11 cellular contexts compared by ENCODE assay signal in genomic region chr21:31630062-31630711, GRCh38. TPM values are rescaled to one million over a fixed set of nuclear protein-coding genes. Genes with fewer than 3 reads are reported as not detected.
DNase-seq lines count a peak whose midpoint lies in the region; TF ChIP-seq lines count a peak whose summit lies in the region.
"Had no signal": no experiment of that assay in that cellular context is flagged by ENCODE, and none has a peak within 500 bp of the region (broad histone marks: within the 10 kb centered on the region; RNA-seq: fewer than 3 reads in every experiment).

No MANE protein-coding gene starts in this region.

- H3K4me1 ChIP-seq in esophagus squamous epithelium = peaks cover 0 to 29% (median 9%) of the 10 kb centered on the region in 3 donors
- H3K4me1 ChIP-seq: upper lobe of left lung had no signal

- no peak overlapping the region for H3K4me3 ChIP-seq in esophagus squamous epithelium
- H3K4me3 ChIP-seq: sigmoid colon, upper lobe of left lung had no signal

- DNase-seq in EL (peak; percentile 93), NCI-H774 (lab: John Stamatoyannopoulos, UW) (peak; percentile 53), esophagus squamous epithelium (lab: John Stamatoyannopoulos, UW) (no peak), pulmonary artery endothelial cell (ENCODE audit: low read depth, low spot score) (peak; percentile 91), NCI-H2081 treated with DMSO at 0.1 percent for 48 hours (lab: John Stamatoyannopoulos, UW) (no peak)
- no peak for DNase-seq in central memory CD4-positive, alpha-beta T cell
- DNase-seq in activated T-helper 2 cell treated with anti-CD3 and anti-CD28 coated beads, Interferon-gamma antibody, Interleukin-2, Interleukin-4, amounts not matched to agents 10 μg/mL and 5 μg/mL and 100 μg/mL, durations not matched to agents 14 hours and 24 hours and 36 hours (ENCODE audit: low spot score) = no peak
- no peak for DNase-seq in activated CD4-positive, alpha-beta T cell treated with anti-CD3 and anti-CD28 coated beads for 48 hours
- DNase-seq: glutamatergic neuron, sigmoid colon had no signal

- TF ChIP-seq CTCF in esophagus squamous epithelium (IDR thresholded peaks at IDR 0.05) = no peak

- no peak overlapping the region for H3K27ac Mint-ChIP-seq in activated T-helper 2 cell treated with anti-CD3 and anti-CD28 coated beads, Interferon-gamma antibody, Interleukin-2, Interleukin-4, amounts not matched to agents 10 μg/mL and 5 μg/mL and 100 μg/mL, durations not matched to agents 14 hours and 24 hours and 36 hours

- H3K27ac ChIP-seq in esophagus squamous epithelium = peak overlapping the region in 3 of 4 donors; percentile 63 to 79 (median 73)
- H3K27ac ChIP-seq: sigmoid colon, upper lobe of left lung had no signal

- H3K4me1 Mint-ChIP-seq in activated T-helper 2 cell treated with anti-CD3 and anti-CD28 coated beads, Interferon-gamma antibody, Interleukin-2, Interleukin-4, amounts not matched to agents 10 μg/mL and 5 μg/mL and 100 μg/mL, durations not matched to agents 14 hours and 24 hours and 36 hours (ENCODE audit: low read depth) = no peaks in the 10 kb centered on the region

- no peaks in the 10 kb centered on the region for H3K36me3 ChIP-seq in esophagus squamous epithelium
- H3K36me3 ChIP-seq: sigmoid colon, upper lobe of left lung had no signal

- H3K27me3 Mint-ChIP-seq in activated T-helper 2 cell treated with anti-CD3 and anti-CD28 coated beads, Interferon-gamma antibody, Interleukin-2, Interleukin-4, amounts not matched to agents 10 μg/mL and 5 μg/mL and 100 μg/mL, durations not matched to agents 14 hours and 24 hours and 36 hours (ENCODE audit: low read depth) = peaks cover 7% of the 10 kb centered on the region

- H3K9me3 Mint-ChIP-seq in activated T-helper 2 cell treated with anti-CD3 and anti-CD28 coated beads, Interferon-gamma antibody, Interleukin-2, Interleukin-4, amounts not matched to agents 10 μg/mL and 5 μg/mL and 100 μg/mL, durations not matched to agents 14 hours and 24 hours and 36 hours = no peaks in the 10 kb centered on the region

- no peak for TF ChIP-seq POLR2A in esophagus squamous epithelium (IDR thresholded peaks at IDR 0.05)

- no peaks in the 10 kb centered on the region for H3K9me3 ChIP-seq in esophagus squamous epithelium
- H3K9me3 ChIP-seq: sigmoid colon, upper lobe of left lung had no signal

- no peaks in the 10 kb centered on the region for H3K36me3 Mint-ChIP-seq in activated T-helper 2 cell treated with anti-CD3 and anti-CD28 coated beads, Interferon-gamma antibody, Interleukin-2, Interleukin-4, amounts not matched to agents 10 μg/mL and 5 μg/mL and 100 μg/mL, durations not matched to agents 14 hours and 24 hours and 36 hours (ENCODE audit: low read depth)

- no peak overlapping the region for H3K4me3 Mint-ChIP-seq in activated T-helper 2 cell treated with anti-CD3 and anti-CD28 coated beads, Interferon-gamma antibody, Interleukin-2, Interleukin-4, amounts not matched to agents 10 μg/mL and 5 μg/mL and 100 μg/mL, durations not matched to agents 14 hours and 24 hours and 36 hours (ENCODE audit: low read depth)

- 30 to 32% methylated on average over 8 of the region's 8 CpGs for WGBS in esophagus squamous epithelium, 2 donors

- intact Hi-C loops in esophagus squamous epithelium (cut with DNase I) = no loop called here
- intact Hi-C loops in activated T-helper 2 cell treated with anti-CD3 and anti-CD28 coated beads, Interferon-gamma antibody, Interleukin-2, Interleukin-4, amounts not matched to agents 10 μg/mL and 5 μg/mL and 100 μg/mL, durations not matched to agents 14 hours and 24 hours and 36 hours (cut with micrococcal nuclease) = no loop called here

- H3K27me3 ChIP-seq in esophagus squamous epithelium = no peaks in the 10 kb centered on the region
- H3K27me3 ChIP-seq: sigmoid colon, upper lobe of left lung had no signal

RNA-seq across cellular contexts. Expression of gene SOD1, which starts 29.3 kb away (rescaled TPM):
- total RNA-seq in esophagus squamous epithelium (100 to 1,000 TPM; 160 to 328 (median 221) TPM), pulmonary artery endothelial cell (203 and 258 TPM in 2 replicates)
- 284 and 286 TPM in 2 replicates for total RNA-seq in activated T-helper 2 cell treated with anti-CD3 and anti-CD28 coated beads, Interferon-gamma antibody, Interleukin-2, Interleukin-4, amounts not matched to agents 10 μg/mL and 5 μg/mL and 100 μg/mL, durations not matched to agents 14 hours and 24 hours and 36 hours

Comparison
In these comparisons a context has a peak if more than half of its experiments do, and no peak if none do; other contexts are left out.
1. DNase-seq: peak in EL (single experiment), NCI-H774 (single experiment) and pulmonary artery endothelial cell (single experiment); none in esophagus squamous epithelium (single experiment), central memory CD4-positive, alpha-beta T cell (single experiment), activated T-helper 2 cell treated with anti-CD3 and anti-CD28 coated beads, Interferon-gamma antibody, Interleukin-2, Interleukin-4, amounts not matched to agents 10 μg/mL and 5 μg/mL and 100 μg/mL, durations not matched to agents 14 hours and 24 hours and 36 hours (single experiment), NCI-H2081 treated with DMSO at 0.1 percent for 48 hours (single experiment) and activated CD4-positive, alpha-beta T cell treated with anti-CD3 and anti-CD28 coated beads for 48 hours (single experiment).